14 cellular contexts compared by ENCODE assay signal in genomic region chr6:158410784-158411183, GRCh38.
"Had no signal": no experiment of that assay in that cellular context is flagged by ENCODE, and none has a peak within 500 bp of the region (broad histone marks: within the 10 kb centered on the region; RNA-seq: fewer than 3 reads in every experiment).

No MANE protein-coding gene starts in this region.

- DNase-seq: activated CD4-positive, alpha-beta T cell treated with anti-CD3 and anti-CD28 coated beads for 4 hours; activated CD8-positive, alpha-beta T cell treated with anti-CD3 and anti-CD28 coated beads for 36 hours; activated effector memory CD4-positive, alpha-beta T cell treated with Interleukin-2 at 50 U/mL for 16 hours; activated T-cell treated with anti-CD3 and anti-CD28 coated beads, Interleukin-2, amount 50 U/mL, for 4 hours; cortex of kidney; effector memory CD4-positive, alpha-beta T cell; kidney; left ventricle myocardium inferior; natural killer cell; stimulated activated CD4-positive, alpha-beta T cell treated with anti-CD3 and anti-CD28 coated beads, Interleukin-2, amount 100 ng/mL, for 48 hours; T-helper 2 cell; trophoblast cell had no signal

- H3K27ac ChIP-seq: neutrophil, parathyroid adenoma had no signal
